Comparison of ENCODE assay signal across 29 cellular contexts in the genomic region with DNA sequence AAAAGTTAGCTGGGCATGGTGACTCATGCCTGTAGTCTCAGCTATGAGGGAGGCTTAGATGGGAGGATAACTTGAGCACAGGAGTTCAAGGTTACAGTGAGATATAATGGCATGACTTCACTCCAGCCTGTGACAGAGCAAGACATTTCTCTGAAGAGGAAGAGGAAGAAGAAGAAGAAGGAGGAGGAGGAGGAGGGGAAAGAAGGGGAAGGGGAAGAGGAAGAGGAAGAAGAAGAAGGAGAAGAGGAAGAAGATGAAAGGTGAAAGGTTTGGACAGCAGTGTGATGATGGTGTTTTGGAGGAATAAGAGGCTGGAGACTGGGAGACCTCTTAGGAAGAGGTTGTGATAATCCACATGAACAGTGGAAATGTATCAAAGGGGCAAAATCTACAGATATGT.
"Had no signal": no experiment of that assay in that cellular context is flagged by ENCODE, and none has a peak within 500 bp of the region (broad histone marks: within the 10 kb centered on the region; RNA-seq: fewer than 3 reads in every experiment).

No MANE protein-coding gene starts in this region.

- H3K27ac ChIP-seq: ascending aorta, breast epithelium, cardiac muscle cell, colonic mucosa, dorsolateral prefrontal cortex had no signal

- H3K4me3 ChIP-seq: ascending aorta, breast epithelium, cardiac muscle cell, colonic mucosa, dorsolateral prefrontal cortex had no signal

- H3K27me3 ChIP-seq: ascending aorta, breast epithelium, cardiac muscle cell, colonic mucosa had no signal

- ATAC-seq: activated CD4-positive, alpha-beta T cell treated with anti-CD3 and anti-CD28 coated beads for 36 hours; activated CD8-positive, alpha-beta memory T cell treated with anti-CD3 and anti-CD28 coated beads, Interleukin-2, amount 10 ng/mL, durations not matched to agents 7 days and 5 days; activated CD8-positive, alpha-beta T cell treated with anti-CD3 and anti-CD28 coated beads, Interleukin-2, amount 10 ng/mL, durations not matched to agents 7 days and 5 days; activated naive CD4-positive, alpha-beta T cell treated with anti-CD3 and anti-CD28 coated beads, Interleukin-2, amount 50 U/mL, for 72 hours; esophagus mucosa had no signal

- H3K36me3 ChIP-seq: ascending aorta, breast epithelium, cardiac muscle cell, colonic mucosa had no signal

- DNase-seq: activated CD4-positive, alpha-beta memory T cell treated with anti-CD3 and anti-CD28 coated beads for 36 hours; activated CD4-positive, alpha-beta T cell treated with anti-CD3 and anti-CD28 coated beads for 36 hours; activated CD4-positive, alpha-beta T cell treated with anti-CD3 and anti-CD28 coated beads, Interleukin-2, amount 10 ng/mL, durations not matched to agents 24 days and 14 days; activated CD4-positive, CD25-positive, alpha-beta regulatory T cell; activated CD4-positive, CD25-positive, alpha-beta regulatory T cell treated with anti-CD3 and anti-CD28 coated beads, Interleukin-2, amount 50 U/mL, for 72 hours; activated CD8-positive, alpha-beta memory T cell treated with anti-CD3 and anti-CD28 coated beads, Interleukin-2, amount 10 ng/mL, durations not matched to agents 7 days and 5 days; activated CD8-positive, alpha-beta memory T cell treated with anti-CD3 and anti-CD28 coated beads, Interleukin-2, amount 50 U/mL, for 4 hours; activated CD8-positive, alpha-beta T cell treated with anti-CD3 and anti-CD28 coated beads, Interleukin-2, amount 10 ng/mL, durations not matched to agents 7 days and 5 days; activated effector memory CD4-positive, alpha-beta T cell treated with anti-CD3 and anti-CD28 coated beads, Interleukin-2, amount 50 U/mL, for 16 hours; activated naive CD4-positive, alpha-beta T cell treated with anti-CD3 and anti-CD28 coated beads for 36 hours; activated naive CD8-positive, alpha-beta T cell treated with anti-CD3 and anti-CD28 coated beads, Interleukin-2, amount 10 ng/mL, durations not matched to agents 7 days and 5 days; activated T-cell treated with anti-CD3 and anti-CD28 coated beads, Interleukin-2, amount 50 U/mL, for 1 hour; activated T-cell treated with anti-CD3 and anti-CD28 coated beads, Interleukin-2, amount 50 U/mL, for 48 hours; central memory CD4-positive, alpha-beta T cell; cerebellar nuclear complex; colonic mucosa; dorsolateral prefrontal cortex; effector memory CD4-positive, alpha-beta T cell; endodermal cell; foreskin fibroblast; head of caudate nucleus; hippocampal formation; T-helper 9 cell had no signal

- H3K4me1 ChIP-seq: ascending aorta, breast epithelium, colonic mucosa had no signal

- FAIRE-seq: frontal cortex had no signal

- H3K9me3 ChIP-seq: ascending aorta, breast epithelium, colonic mucosa had no signal
